In genomic region chr9:116687762-116688160, GRCh38 we compare ENCODE assay signal across 8 cellular contexts. TPM values are rescaled to one million over a fixed set of nuclear protein-coding genes. Genes with fewer than 3 reads are reported as not detected.
DNase-seq lines count a peak whose midpoint lies in the region; ATAC-seq lines count a peak whose summit lies in the region.

No MANE protein-coding gene starts in this region.

- no peaks in the 10 kb centered on the region for H3K9me3 Mint-ChIP-seq in immature natural killer cell
- H3K9me3 Mint-ChIP-seq in stimulated activated naive CD8-positive, alpha-beta T cell treated with anti-CD3 and anti-CD28 coated beads, Interleukin-15, Interleukin-2, amounts not matched to agents 100 ng/mL and 50 ng/mL, for 24 hours, result no peaks in the 10 kb centered on the region

- ATAC-seq in HG02870 (IDR thresholded peaks at IDR 0.05; ENCODE audit: unreplicated experiment) (no peak), HG03045 (IDR thresholded peaks at IDR 0.05; ENCODE audit: unreplicated experiment) (no peak), GM21381 (IDR thresholded peaks at IDR 0.05; ENCODE audit: unreplicated experiment) (no peak)

- H3K4me3 ChIP-seq in HUES6 (ENCODE audit: low read depth, low read length), result peak overlapping the region; percentile 68

- no peaks in the 10 kb centered on the region for H3K36me3 ChIP-seq in HUES6 (ENCODE audit: control insufficient read depth, insufficient read depth, low read length)

- H3K27ac Mint-ChIP-seq in immature natural killer cell, result peak overlapping the region; percentile 58 to 97 (median 82)
- H3K27ac Mint-ChIP-seq in stimulated activated naive CD8-positive, alpha-beta T cell treated with anti-CD3 and anti-CD28 coated beads, Interleukin-15, Interleukin-2, amounts not matched to agents 100 ng/mL and 50 ng/mL, for 24 hours, result peak overlapping the region; percentile 87

- H3K27me3 ChIP-seq in HUES6 (ENCODE audit: control insufficient read depth, insufficient read depth, low read length), result no peaks in the 10 kb centered on the region; the same call in 1 of the 2 replicates

- H3K9me3 ChIP-seq in HUES6 (ENCODE audit: control insufficient read depth, insufficient read depth, low read depth, low read length), result peaks cover 10% of the 10 kb centered on the region; the same call in 1 of the 2 replicates

- peaks cover 1 to 6% (median 3%) of the 10 kb centered on the region in 3 donors for H3K27me3 Mint-ChIP-seq in immature natural killer cell (ENCODE audit: low read depth in 3 of 3)
- H3K27me3 Mint-ChIP-seq in stimulated activated naive CD8-positive, alpha-beta T cell treated with anti-CD3 and anti-CD28 coated beads, Interleukin-15, Interleukin-2, amounts not matched to agents 100 ng/mL and 50 ng/mL, for 24 hours, result no peaks in the 10 kb centered on the region

- no peaks in the 10 kb centered on the region for H3K36me3 Mint-ChIP-seq in immature natural killer cell
- H3K36me3 Mint-ChIP-seq in stimulated activated naive CD8-positive, alpha-beta T cell treated with anti-CD3 and anti-CD28 coated beads, Interleukin-15, Interleukin-2, amounts not matched to agents 100 ng/mL and 50 ng/mL, for 24 hours (ENCODE audit: low read depth), result peaks cover 9% of the 10 kb centered on the region

- H3K4me3 Mint-ChIP-seq in immature natural killer cell, result peak overlapping the region; percentile 84 to 99 (median 86)
- H3K4me3 Mint-ChIP-seq in stimulated activated naive CD8-positive, alpha-beta T cell treated with anti-CD3 and anti-CD28 coated beads, Interleukin-15, Interleukin-2, amounts not matched to agents 100 ng/mL and 50 ng/mL, for 24 hours, result peak overlapping the region; percentile 90

- DNase-seq in D341Med (ENCODE audit: low spot score) (peak; percentile 25), astrocyte of the hippocampus (ENCODE audit: low read depth, low spot score) (peak; percentile 27), immature natural killer cell (no peak)

- H3K27ac ChIP-seq in HUES6 (ENCODE audit: low read depth, low read length), result no peak overlapping the region

- peak overlapping the region; percentile 62 for H3K9ac ChIP-seq in HUES6 (ENCODE audit: low read length)

- peaks cover 12% of the 10 kb centered on the region; the same call in 1 of the 2 replicates for H3K4me1 ChIP-seq in HUES6 (ENCODE audit: control insufficient read depth, insufficient read depth, low read length)

- H3K4me1 Mint-ChIP-seq in immature natural killer cell, result peaks cover 53 to 68% of the 10 kb centered on the region in 2 donors
- peaks cover 64% of the 10 kb centered on the region for H3K4me1 Mint-ChIP-seq in stimulated activated naive CD8-positive, alpha-beta T cell treated with anti-CD3 and anti-CD28 coated beads, Interleukin-15, Interleukin-2, amounts not matched to agents 100 ng/mL and 50 ng/mL, for 24 hours (ENCODE audit: low read depth)

RNA-seq across cellular contexts. Expression of gene TRIM32, which starts 0.7 kb away (rescaled TPM):
- 10 to 100 TPM; 10.1 to 18.8 (median 10.7) TPM for polyA plus RNA-seq in immature natural killer cell

Comparison
In these comparisons a context has a peak if more than half of its experiments do, and no peak if none do; other contexts are left out.
1. DNase-seq: peak in D341Med (single experiment) and astrocyte of the hippocampus (single experiment); none in immature natural killer cell (0 of 3).